8 cellular contexts compared by ENCODE assay signal in genomic region chr13:113187263-113187669, GRCh38. TPM values are rescaled to one million over a fixed set of nuclear protein-coding genes. Genes with fewer than 3 reads are reported as not detected.
A peak's percentile ranks its signal among the peaks of the same experiment; 100 is the strongest.
DNase-seq lines count a peak whose midpoint lies in the region; ATAC-seq and TF ChIP-seq lines count a peak whose summit lies in the region.

No MANE protein-coding gene starts in this region.

- peaks cover 81% of the 10 kb centered on the region for H3K36me3 Mint-ChIP-seq in CD4-positive, alpha-beta T cell (ENCODE audit: low read depth)
- H3K36me3 Mint-ChIP-seq in activated naive CD8-positive, alpha-beta T cell = peaks cover 19% of the 10 kb centered on the region

- H3K27me3 Mint-ChIP-seq in CD4-positive, alpha-beta T cell = no peaks in the 10 kb centered on the region
- no peaks in the 10 kb centered on the region for H3K27me3 Mint-ChIP-seq in activated naive CD8-positive, alpha-beta T cell

- H3K4me1 Mint-ChIP-seq in CD4-positive, alpha-beta T cell (ENCODE audit: low read depth) = peaks cover 42% of the 10 kb centered on the region
- peaks cover 50% of the 10 kb centered on the region for H3K4me1 Mint-ChIP-seq in activated naive CD8-positive, alpha-beta T cell (ENCODE audit: low read depth)

- no peak for ATAC-seq in CD4-positive, alpha-beta T cell (ENCODE audit: poor library complexity)
- ATAC-seq in left cardiac atrium (peak; percentile 94 to 99), GM19397 (IDR thresholded peaks at IDR 0.05; ENCODE audit: unreplicated experiment) (no peak), GM21786 (IDR thresholded peaks at IDR 0.05; ENCODE audit: unreplicated experiment) (no peak), HG03097 (IDR thresholded peaks at IDR 0.05; ENCODE audit: low FRiP score, unreplicated experiment) (no peak)

- H3K4me3 Mint-ChIP-seq in CD4-positive, alpha-beta T cell = no peak overlapping the region
- peak overlapping the region; percentile 30 for H3K4me3 Mint-ChIP-seq in activated naive CD8-positive, alpha-beta T cell

- no peak for TF ChIP-seq CTCF in CD4-positive, alpha-beta T cell (IDR thresholded peaks at IDR 0.05)

- POLR2A ChIA-PET in CD4-positive, alpha-beta T cell (lab: Charles Lee) = interaction anchor here (3.3 kb wide), 1 partner anchor 22 kb away, joined by 25 read pairs; the partner anchor contains the start of genes CUL4A and PCID2

- H3K27me3 ChIP-seq in CD4-positive, alpha-beta T cell (ENCODE audit: control insufficient read depth, insufficient read depth, low read length) = no peaks in the 10 kb centered on the region

- no peak overlapping the region for H3K27ac ChIP-seq in CD4-positive, alpha-beta T cell (ENCODE audit: low read depth, low read length)

- peak overlapping the region; percentile 85 for H3K27ac Mint-ChIP-seq in CD4-positive, alpha-beta T cell
- H3K27ac Mint-ChIP-seq in activated naive CD8-positive, alpha-beta T cell = peak overlapping the region; percentile 82

- H3K9me3 ChIP-seq in CD4-positive, alpha-beta T cell (ENCODE audit: control insufficient read depth, low read length) = no peaks in the 10 kb centered on the region

- CTCF ChIA-PET in CD4-positive, alpha-beta T cell (lab: Charles Lee) = no interaction called here

- H3K9me3 Mint-ChIP-seq in CD4-positive, alpha-beta T cell = no peaks in the 10 kb centered on the region
- no peaks in the 10 kb centered on the region for H3K9me3 Mint-ChIP-seq in activated naive CD8-positive, alpha-beta T cell (ENCODE audit: low read depth)

- DNase-seq in CD4-positive, alpha-beta T cell = peak in 2 of 10 experiments; percentile 26 to 28
- peak; percentile 47 for DNase-seq in NCI-H510A (lab: John Stamatoyannopoulos, UW)
- DNase-seq in left cardiac atrium = peak; percentile 93
- DNase-seq in smooth muscle cell of the brain vasculature (ENCODE audit: low read depth, low spot score) = peak; percentile 92

- intact Hi-C loops in CD4-positive, alpha-beta T cell (cut with DNase I, micrococcal nuclease) = no loop called here
- intact Hi-C loops in left cardiac atrium (cut with DNase I) = no loop called here

RNA-seq across cellular contexts. Expression of gene PCID2, which starts 21.2 kb away (rescaled TPM):
- total RNA-seq in CD4-positive, alpha-beta T cell = 10 to 100 TPM; 33.6 to 33.7 TPM
- total RNA-seq in left cardiac atrium = 10 to 100 TPM; 38.3 to 39.9 TPM

RNA-seq across cellular contexts. Expression of gene CUL4A, which starts 22.1 kb away (rescaled TPM):
- total RNA-seq in CD4-positive, alpha-beta T cell = 10 to 100 TPM; 54.6 to 56.6 TPM
- total RNA-seq in left cardiac atrium = 10 to 100 TPM; 73.9 to 86.2 TPM

RNA-seq across cellular contexts. Expression of gene PROZ, which starts 28.8 kb away (rescaled TPM):
- not detected for total RNA-seq in CD4-positive, alpha-beta T cell
- total RNA-seq in left cardiac atrium = not detected

Comparison
In these comparisons a context has a peak if more than half of its experiments do, and no peak if none do; other contexts are left out.
1. ATAC-seq: peak in left cardiac atrium (2 of 2); none in CD4-positive, alpha-beta T cell (single experiment), GM19397 (single experiment), GM21786 (single experiment) and HG03097 (single experiment).